ENCODE assay signal across 16 cellular contexts in the genomic region with DNA sequence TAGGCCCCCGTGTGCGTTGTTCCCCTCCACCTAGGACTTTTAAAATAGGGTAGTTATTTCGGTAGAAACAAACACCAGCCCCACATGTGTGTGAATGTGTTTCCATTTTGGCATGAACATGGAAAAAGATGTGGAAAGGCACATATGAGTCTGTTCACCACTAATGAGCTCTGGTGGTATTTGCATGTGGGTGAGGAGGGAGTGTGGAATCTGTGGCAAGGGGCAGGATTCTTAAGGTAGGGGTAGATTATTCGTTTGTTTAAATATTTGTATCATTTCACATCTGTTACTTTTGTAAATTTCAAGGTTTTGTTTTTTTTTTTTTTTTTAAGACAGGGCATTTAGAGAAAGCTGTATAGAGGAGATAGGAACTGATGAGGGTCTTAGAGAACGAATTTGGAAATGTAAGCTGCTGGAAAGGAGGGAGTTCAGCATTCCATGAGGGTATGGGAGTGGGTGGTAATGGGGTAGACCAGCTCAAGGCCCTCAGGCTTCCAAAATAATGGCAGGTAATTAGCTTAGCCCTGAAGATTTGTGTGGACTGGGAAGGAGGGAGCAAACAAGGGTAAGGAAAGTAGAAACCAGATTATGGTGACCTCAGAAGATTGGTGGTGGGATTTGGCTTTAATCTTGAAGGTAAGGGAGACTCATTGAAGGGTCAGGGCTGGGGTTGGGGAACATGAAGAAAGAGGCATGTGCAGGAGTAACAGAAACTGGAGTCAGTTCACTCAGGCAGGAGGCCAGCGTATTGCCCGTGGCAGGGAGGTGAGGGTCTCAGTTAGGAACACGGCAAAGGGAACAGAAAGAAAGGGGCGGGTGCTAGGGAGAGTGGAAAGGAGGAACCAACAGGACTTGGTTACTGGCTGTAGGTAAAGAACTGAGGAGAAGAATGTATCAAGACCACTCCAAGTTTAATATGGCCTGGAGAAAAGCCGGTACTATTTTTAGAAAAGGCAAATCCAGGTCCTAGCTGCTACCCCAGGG.
DNase-seq lines count a peak whose midpoint lies in the region; ATAC-seq, FAIRE-seq and TF ChIP-seq lines count a peak whose summit lies in the region.
"Had no signal": no experiment of that assay in that cellular context is flagged by ENCODE, and none has a peak within 500 bp of the region (broad histone marks: within the 10 kb centered on the region; RNA-seq: fewer than 3 reads in every experiment).

No MANE protein-coding gene starts in this region.

- H3K4me1 ChIP-seq in kidney (ENCODE audit: control insufficient read depth in 1 of 2, insufficient read depth in 1 of 2, low read depth in 1 of 2, low read length in 2 of 2) = peaks cover 11 to 17% of the 10 kb centered on the region in 2 donors

- H3K4me3 ChIP-seq in kidney (ENCODE audit: low read length in 2 of 2) = no peak overlapping the region

- no peak for ATAC-seq in stimulated activated naive CD8-positive, alpha-beta T cell treated with anti-CD3 and anti-CD28 coated beads, Interleukin-15, amount 100 ng/mL, for 72 hours
- ATAC-seq in HG03342 (IDR thresholded peaks at IDR 0.05; ENCODE audit: unreplicated experiment) = no peak
- ATAC-seq: activated CD4-positive, CD25-positive, alpha-beta regulatory T cell treated with anti-CD3 and anti-CD28 coated beads, Interleukin-2, amount 50 U/mL, for 24 hours had no signal

- POLR2A ChIA-PET in activated CD4-positive, alpha-beta T cell treated with anti-CD3 and anti-CD28 coated beads, Interleukin-2, amount 10 ng/mL, durations not matched to agents 7 days and 5 days (lab: Charles Lee) = no interaction called here

- no peaks in the 10 kb centered on the region for H3K36me3 ChIP-seq in kidney (ENCODE audit: control insufficient read depth in 1 of 2, insufficient read depth in 2 of 2, low read length in 2 of 2)

- no peak overlapping the region for H3K9ac ChIP-seq in kidney (ENCODE audit: low read length in 2 of 2)

- no peaks in the 10 kb centered on the region for H3K27me3 Mint-ChIP-seq in activated CD4-positive, alpha-beta T cell treated with anti-CD3 and anti-CD28 coated beads, Interleukin-2, amount 10 ng/mL, durations not matched to agents 7 days and 5 days
- H3K27me3 Mint-ChIP-seq in activated T-helper 1 cell treated with anti-CD3 and anti-CD28 coated beads, Interleukin-12 subunit alpha, Interleukin-12 subunit beta, Interleukin-2, Interleukin-4 antibody, amounts not matched to agents 30 ng/mL and 10 ng/mL and 1 ng/mL, durations not matched to agents 14 hours and 24 hours and 36 hours (ENCODE audit: insufficient read depth) = no peaks in the 10 kb centered on the region
- no peaks in the 10 kb centered on the region for H3K27me3 Mint-ChIP-seq in stimulated activated naive CD8-positive, alpha-beta T cell treated with anti-CD3 and anti-CD28 coated beads, Interleukin-15, amount 100 ng/mL, for 72 hours

- H3K36me3 Mint-ChIP-seq in activated CD4-positive, alpha-beta T cell treated with anti-CD3 and anti-CD28 coated beads, Interleukin-2, amount 10 ng/mL, durations not matched to agents 7 days and 5 days (ENCODE audit: low read depth) = peaks cover 8% of the 10 kb centered on the region
- peaks cover 3% of the 10 kb centered on the region for H3K36me3 Mint-ChIP-seq in activated T-helper 1 cell treated with anti-CD3 and anti-CD28 coated beads, Interleukin-12 subunit alpha, Interleukin-12 subunit beta, Interleukin-2, Interleukin-4 antibody, amounts not matched to agents 30 ng/mL and 10 ng/mL and 1 ng/mL, durations not matched to agents 14 hours and 24 hours and 36 hours (ENCODE audit: low read depth)

- no peak for FAIRE-seq in kidney (lab: Jason Lieb, UNC)
- FAIRE-seq: islet of Langerhans, urothelium cell line had no signal

- intact Hi-C loops in activated T-helper 1 cell treated with anti-CD3 and anti-CD28 coated beads, Interleukin-12 subunit alpha, Interleukin-12 subunit beta, Interleukin-2, Interleukin-4 antibody, amounts not matched to agents 30 ng/mL and 10 ng/mL and 1 ng/mL, durations not matched to agents 14 hours and 24 hours and 36 hours (cut with micrococcal nuclease) = loop anchor here (2.0 to 10.0 kb wide), 4 partner anchors 37 to 395 kb away; a partner anchor contains a TSS
- intact Hi-C loops in kidney (cut with DNase I) = no loop called here

- H3K27ac ChIP-seq in kidney (ENCODE audit: low read depth in 2 of 2, low read length in 2 of 2) = no peak overlapping the region

- no peaks in the 10 kb centered on the region for H3K9me3 ChIP-seq in kidney (ENCODE audit: control insufficient read depth in 1 of 2, low read length in 2 of 2)

- CTCF ChIA-PET in activated CD4-positive, alpha-beta T cell treated with anti-CD3 and anti-CD28 coated beads, Interleukin-2, amount 10 ng/mL, durations not matched to agents 7 days and 5 days (lab: Charles Lee) = interaction anchor here (0.6 to 8.2 kb wide), 5 partner anchors 7 to 161 kb away, joined by 3 to 55 read pairs (median 8); no protein-coding TSS in a partner anchor

- H3K9me3 Mint-ChIP-seq in activated CD4-positive, alpha-beta T cell treated with anti-CD3 and anti-CD28 coated beads, Interleukin-2, amount 10 ng/mL, durations not matched to agents 7 days and 5 days = no peaks in the 10 kb centered on the region
- H3K9me3 Mint-ChIP-seq in activated T-helper 1 cell treated with anti-CD3 and anti-CD28 coated beads, Interleukin-12 subunit alpha, Interleukin-12 subunit beta, Interleukin-2, Interleukin-4 antibody, amounts not matched to agents 30 ng/mL and 10 ng/mL and 1 ng/mL, durations not matched to agents 14 hours and 24 hours and 36 hours = peaks cover 5% of the 10 kb centered on the region
- H3K9me3 Mint-ChIP-seq in stimulated activated naive CD8-positive, alpha-beta T cell treated with anti-CD3 and anti-CD28 coated beads, Interleukin-15, amount 100 ng/mL, for 72 hours = no peaks in the 10 kb centered on the region

- no peak overlapping the region for H3K4me3 Mint-ChIP-seq in activated CD4-positive, alpha-beta T cell treated with anti-CD3 and anti-CD28 coated beads, Interleukin-2, amount 10 ng/mL, durations not matched to agents 7 days and 5 days
- peak overlapping the region; percentile 8 for H3K4me3 Mint-ChIP-seq in activated T-helper 1 cell treated with anti-CD3 and anti-CD28 coated beads, Interleukin-12 subunit alpha, Interleukin-12 subunit beta, Interleukin-2, Interleukin-4 antibody, amounts not matched to agents 30 ng/mL and 10 ng/mL and 1 ng/mL, durations not matched to agents 14 hours and 24 hours and 36 hours
- H3K4me3 Mint-ChIP-seq in stimulated activated naive CD8-positive, alpha-beta T cell treated with anti-CD3 and anti-CD28 coated beads, Interleukin-15, amount 100 ng/mL, for 72 hours = no peak overlapping the region

- peak overlapping the region; percentile 94 for H3K27ac Mint-ChIP-seq in activated CD4-positive, alpha-beta T cell treated with anti-CD3 and anti-CD28 coated beads, Interleukin-2, amount 10 ng/mL, durations not matched to agents 7 days and 5 days
- peak overlapping the region; percentile 96 for H3K27ac Mint-ChIP-seq in activated T-helper 1 cell treated with anti-CD3 and anti-CD28 coated beads, Interleukin-12 subunit alpha, Interleukin-12 subunit beta, Interleukin-2, Interleukin-4 antibody, amounts not matched to agents 30 ng/mL and 10 ng/mL and 1 ng/mL, durations not matched to agents 14 hours and 24 hours and 36 hours
- peak overlapping the region; percentile 2 to 75 for H3K27ac Mint-ChIP-seq in stimulated activated naive CD8-positive, alpha-beta T cell treated with anti-CD3 and anti-CD28 coated beads, Interleukin-15, amount 100 ng/mL, for 72 hours

- peaks cover 70% of the 10 kb centered on the region for H3K4me1 Mint-ChIP-seq in activated CD4-positive, alpha-beta T cell treated with anti-CD3 and anti-CD28 coated beads, Interleukin-2, amount 10 ng/mL, durations not matched to agents 7 days and 5 days
- H3K4me1 Mint-ChIP-seq in activated T-helper 1 cell treated with anti-CD3 and anti-CD28 coated beads, Interleukin-12 subunit alpha, Interleukin-12 subunit beta, Interleukin-2, Interleukin-4 antibody, amounts not matched to agents 30 ng/mL and 10 ng/mL and 1 ng/mL, durations not matched to agents 14 hours and 24 hours and 36 hours (ENCODE audit: low read depth) = no peaks in the 10 kb centered on the region
- H3K4me1 Mint-ChIP-seq in stimulated activated naive CD8-positive, alpha-beta T cell treated with anti-CD3 and anti-CD28 coated beads, Interleukin-15, amount 100 ng/mL, for 72 hours = no peaks in the 10 kb centered on the region

- no peak for DNase-seq in activated CD4-positive, alpha-beta T cell treated with anti-CD3 and anti-CD28 coated beads, Interleukin-2, amount 10 ng/mL, durations not matched to agents 7 days and 5 days
- DNase-seq in activated CD4-positive, alpha-beta T cell treated with anti-CD3 and anti-CD28 coated beads, Interleukin-2, amount 50 U/mL, for 48 hours = no peak
- no peak for DNase-seq in activated T-helper 1 cell treated with anti-CD3 and anti-CD28 coated beads, Interleukin-12 subunit alpha, Interleukin-12 subunit beta, Interleukin-2, Interleukin-4 antibody, amounts not matched to agents 30 ng/mL and 10 ng/mL and 1 ng/mL, durations not matched to agents 14 hours and 24 hours and 36 hours (ENCODE audit: low spot score)
- DNase-seq in kidney = peak; percentile 15
- no peak for DNase-seq in stimulated activated naive CD8-positive, alpha-beta T cell treated with anti-CD3 and anti-CD28 coated beads, Interleukin-15, amount 100 ng/mL, for 72 hours
- DNase-seq in middle frontal gyrus (ENCODE audit: extremely low spot score, low spot score) = no peak
- no peak for DNase-seq in dedifferentiated amniotic fluid mesenchymal stem cell (ENCODE audit: extremely low spot score)
- DNase-seq: ACHN, erythroblast, GF-D8, NCI-H2227 treated with DMSO at 0.1 percent for 48 hours, SHP77 had no signal

- no peak for TF ChIP-seq CTCF in kidney (IDR thresholded peaks at IDR 0.05; ENCODE audit: borderline replicate concordance, extremely low read depth, insufficient read depth)

Comparison
In these comparisons a context has a peak if more than half of its experiments do, and no peak if none do; other contexts are left out.
1. H3K27ac Mint-ChIP-seq: peak in every context shown above with its lines; median percentile 96 in activated T-helper 1 cell treated with anti-CD3 and anti-CD28 coated beads, Interleukin-12 subunit alpha, Interleukin-12 subunit beta, Interleukin-2, Interleukin-4 antibody, amounts not matched to agents 30 ng/mL and 10 ng/mL and 1 ng/mL, durations not matched to agents 14 hours and 24 hours and 36 hours; 94 in activated CD4-positive, alpha-beta T cell treated with anti-CD3 and anti-CD28 coated beads, Interleukin-2, amount 10 ng/mL, durations not matched to agents 7 days and 5 days; 38 in stimulated activated naive CD8-positive, alpha-beta T cell treated with anti-CD3 and anti-CD28 coated beads, Interleukin-15, amount 100 ng/mL, for 72 hours.